ENCODE assay signal across 11 cellular contexts in the genomic region with DNA sequence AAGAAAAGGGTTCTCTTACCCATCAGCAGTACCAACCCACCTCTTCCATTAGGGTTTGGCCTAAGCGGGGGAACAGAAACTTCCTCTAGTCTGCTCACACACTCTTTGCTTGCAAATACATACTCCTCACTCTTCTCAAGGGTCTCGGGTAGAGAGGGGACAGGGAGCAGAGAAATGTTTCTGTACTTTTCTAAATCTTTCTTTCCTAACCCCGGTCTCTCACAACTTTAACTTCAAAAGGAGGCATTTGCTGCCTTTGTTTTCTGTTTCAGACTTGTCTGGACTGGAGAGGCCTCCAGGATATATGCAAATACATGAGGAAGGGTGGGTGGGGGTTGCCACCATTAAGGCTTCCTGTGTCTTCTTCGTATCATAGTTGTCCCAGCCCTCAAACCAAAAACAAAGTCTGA. TPM values are rescaled to one million over a fixed set of nuclear protein-coding genes. Genes with fewer than 3 reads are reported as not detected.
DNase-seq lines count a peak whose midpoint lies in the region; ATAC-seq and TF ChIP-seq lines count a peak whose summit lies in the region.
"Had no signal": no experiment of that assay in that cellular context is flagged by ENCODE, and none has a peak within 500 bp of the region (broad histone marks: within the 10 kb centered on the region; RNA-seq: fewer than 3 reads in every experiment).

No MANE protein-coding gene starts in this region.

- no peak overlapping the region for H2BK5ac ChIP-seq in mesenchymal stem cell (ENCODE audit: low read depth, low read length, poor library complexity, severe bottlenecking)

- no peak overlapping the region for H4K91ac ChIP-seq in mesenchymal stem cell (ENCODE audit: low read length)

- H3K18ac ChIP-seq in mesenchymal stem cell (ENCODE audit: low read depth in 1 of 2, low read length in 2 of 2), result no peak overlapping the region

- no peaks in the 10 kb centered on the region for H3K36me3 ChIP-seq in A673 (ENCODE audit: insufficient read depth, low read length, poor library complexity, severe bottlenecking)
- no peaks in the 10 kb centered on the region for H3K36me3 ChIP-seq in mesenchymal stem cell (ENCODE audit: control insufficient read depth in 1 of 2, insufficient read depth in 2 of 2, low read depth in 1 of 2, low read length in 2 of 2)

- H3K9ac ChIP-seq in mesenchymal stem cell (ENCODE audit: low read length), result no peak overlapping the region

- DNase-seq in A673 (ENCODE audit: low spot score) (no peak), MCF 10A (ENCODE audit: unreplicated experiment) (no peak), mesenchymal stem cell (no peak), Right ventricle myocardium inferior (ENCODE audit: missing footprints) (no peak), NCI-H2107 treated with DMSO at 0.1 percent for 48 hours (lab: John Stamatoyannopoulos, UW; ENCODE audit: unreplicated experiment) (no peak), NCI-H1436 (lab: John Stamatoyannopoulos, UW) (no peak)
- DNase-seq: AML-193, HCEC 1CT, NCI-H510A treated with DMSO at 0.1 percent for 48 hours had no signal

- H3K36me3 Mint-ChIP-seq in IgD-negative memory B cell (peaks cover 8% of the 10 kb centered on the region), MCF 10A (ENCODE audit: insufficient read depth, unreplicated experiment) (peaks cover 6% of the 10 kb centered on the region)

- CTCF ChIA-PET in A673 (lab: Charles Lee), result no interaction called here
- CTCF ChIA-PET in MCF 10A (lab: Yijun Ruan, JAX), result interaction anchor here (0.6 to 1.5 kb wide), 2 partner anchors 35 to 487 kb away, joined by 3 to 6 read pairs; no protein-coding TSS in a partner anchor

- H3K4me1 Mint-ChIP-seq in IgD-negative memory B cell, result peaks cover 23 to 40% (median 37%) of the 10 kb centered on the region in 3 donors
- peaks cover 26% of the 10 kb centered on the region for H3K4me1 Mint-ChIP-seq in MCF 10A (ENCODE audit: insufficient read depth, unreplicated experiment)

- TF ChIP-seq CTCF in A673 (conservative IDR thresholded peaks at IDR 0.05; ENCODE audit: low read depth, low read length) (no peak), MCF 10A (IDR thresholded peaks at IDR 0.05; ENCODE audit: unreplicated experiment) (no peak)

- H3K27ac Mint-ChIP-seq in IgD-negative memory B cell (peak overlapping the region; percentile 97 to 99 (median 98)), MCF 10A (ENCODE audit: low read depth, unreplicated experiment) (peak overlapping the region; percentile 4)

- ATAC-seq in GM19455 (IDR thresholded peaks at IDR 0.05; ENCODE audit: unreplicated experiment), result peak; percentile 70
- no peak for ATAC-seq in Right ventricle myocardium inferior

- H3K9me3 ChIP-seq in A673 (ENCODE audit: low read depth, low read length, poor library complexity, severe bottlenecking) (no peaks in the 10 kb centered on the region), mesenchymal stem cell (ENCODE audit: control insufficient read depth, low read length) (no peaks in the 10 kb centered on the region)

- no peaks in the 10 kb centered on the region for H3K79me1 ChIP-seq in mesenchymal stem cell (replicated peaks; ENCODE audit: low read length, poor library complexity, severe bottlenecking)

- no peak overlapping the region for H2BK12ac ChIP-seq in mesenchymal stem cell (ENCODE audit: low read length in 2 of 2)

- intact Hi-C loops in A673 (cut with micrococcal nuclease; ENCODE audit: unreplicated experiment) (no loop called here), MCF 10A (cut with micrococcal nuclease) (loop anchor here (5.0 kb wide), 1 partner anchor 43 kb away; the partner anchor contains the start of genes ZBED6 and ZC3H11A), Right ventricle myocardium inferior (cut with DNase I) (no loop called here)

- H3K27ac ChIP-seq in A673 (ENCODE audit: low read depth, low read length, poor library complexity, severe bottlenecking), result peak overlapping the region; percentile 40
- H3K27ac ChIP-seq in mesenchymal stem cell (ENCODE audit: low read length, poor library complexity, severe bottlenecking), result no peak overlapping the region

- H2AFZ ChIP-seq in mesenchymal stem cell (ENCODE audit: low read depth, low read length), result no peak overlapping the region

- H4K8ac ChIP-seq in mesenchymal stem cell (ENCODE audit: low read length), result no peak overlapping the region

- no peak overlapping the region for H3K4me2 ChIP-seq in mesenchymal stem cell (ENCODE audit: low read length, poor library complexity, severe bottlenecking)

- POLR2A ChIA-PET in A673 (lab: Charles Lee; ENCODE audit: low non-redundant PET), result no interaction called here
- POLR2A ChIA-PET in MCF 10A (lab: Yijun Ruan, JAX), result interaction anchor here (0.7 to 1.8 kb wide), 4 partner anchors 15 to 76 kb away, joined by 3 to 7 read pairs (median 3); no protein-coding TSS in a partner anchor

- H3K27me3 ChIP-seq in A673 (replicated peaks; ENCODE audit: insufficient read depth, low read depth, low read length, poor library complexity) (no peaks in the 10 kb centered on the region), mesenchymal stem cell (ENCODE audit: control insufficient read depth in 1 of 2, insufficient read depth in 1 of 2, low read length in 2 of 2) (no peaks in the 10 kb centered on the region)

- no peak overlapping the region for H2BK15ac ChIP-seq in mesenchymal stem cell (ENCODE audit: low read depth, poor library complexity, severe bottlenecking)

- H3K27me3 Mint-ChIP-seq in IgD-negative memory B cell, result no peaks in the 10 kb centered on the region
- H3K27me3 Mint-ChIP-seq in MCF 10A (ENCODE audit: insufficient read depth, unreplicated experiment), result no peaks in the 10 kb centered on the region

- H2BK120ac ChIP-seq in mesenchymal stem cell (ENCODE audit: low read depth, low read length), result no peak overlapping the region

- H3K4me1 ChIP-seq in A673 (ENCODE audit: insufficient read depth, low read length, poor library complexity, severe bottlenecking), result peaks cover 5% of the 10 kb centered on the region
- H3K4me1 ChIP-seq in mesenchymal stem cell (ENCODE audit: control insufficient read depth, insufficient read depth, low read depth, low read length), result peaks cover 2% of the 10 kb centered on the region

- no peak overlapping the region for H3K4ac ChIP-seq in mesenchymal stem cell (ENCODE audit: low read depth in 1 of 2, low read length in 2 of 2)

- no peak overlapping the region for H3K23ac ChIP-seq in mesenchymal stem cell (ENCODE audit: low read length in 2 of 2)

- H3K4me3 ChIP-seq in A673 (ENCODE audit: low read depth, low read length, poor library complexity, severe bottlenecking), result no peak overlapping the region
- no peak overlapping the region for H3K4me3 ChIP-seq in mesenchymal stem cell (ENCODE audit: insufficient read depth in 1 of 2, low read depth in 1 of 2, low read length in 2 of 2)

- H3K9me3 Mint-ChIP-seq in IgD-negative memory B cell, result no peaks in the 10 kb centered on the region
- H3K9me3 Mint-ChIP-seq in MCF 10A (ENCODE audit: unreplicated experiment), result no peaks in the 10 kb centered on the region

- BruUV-seq in A673 (replicated peaks; lab: Mats Ljungman, UMichigan) (no TSS peak), MCF 10A (replicated peaks; lab: Mats Ljungman, UMichigan) (no TSS peak)

- H3K4me3 Mint-ChIP-seq in IgD-negative memory B cell, result peak overlapping the region; percentile 49 to 94 (median 80)
- H3K4me3 Mint-ChIP-seq in MCF 10A (ENCODE audit: unreplicated experiment), result no peak overlapping the region

- no peak overlapping the region for H3K14ac ChIP-seq in mesenchymal stem cell (ENCODE audit: low read length in 2 of 2)

- no peak overlapping the region for H2AK5ac ChIP-seq in mesenchymal stem cell (ENCODE audit: low read length, severe bottlenecking)

- WGBS in mesenchymal stem cell, result 90% methylated on average over 2 of the region's 4 CpGs

RNA-seq across cellular contexts. Expression of gene LAX1, which starts 10.5 kb away (rescaled TPM):
- total RNA-seq in A673 (2021), result 0.26 and 0.43 TPM in 2 replicates
- 46.8 TPM for polyA plus RNA-seq in IgD-negative memory B cell
- not detected in 2 replicates for total RNA-seq in MCF 10A (2022)
- polyA plus RNA-seq in mesenchymal stem cell (2013, experiment 1 of 2), result not detected
- polyA plus RNA-seq in mesenchymal stem cell (2013, experiment 2 of 2), result 0.01 TPM
- total RNA-seq in Right ventricle myocardium inferior, result 0.22 TPM

RNA-seq across cellular contexts. Expression of gene ZBED6, which starts 41.0 kb away (rescaled TPM):
- total RNA-seq in A673 (2021) (28.5 and 29.6 TPM in 2 replicates), MCF 10A (2022) (68.2 and 69.8 TPM in 2 replicates), Right ventricle myocardium inferior (13.0 TPM)
- polyA plus RNA-seq in IgD-negative memory B cell, result 1.2 TPM
- polyA plus RNA-seq in mesenchymal stem cell (2013, experiment 1 of 2), result 18.9 TPM
- 18.6 TPM for polyA plus RNA-seq in mesenchymal stem cell (2013, experiment 2 of 2)

RNA-seq across cellular contexts. Expression of gene ZC3H11A, which starts 41.0 kb away (rescaled TPM):
- total RNA-seq in A673 (2021) (95.3 and 103 TPM in 2 replicates), MCF 10A (2022) (148 and 156 TPM in 2 replicates), Right ventricle myocardium inferior (54.4 TPM)
- polyA plus RNA-seq in IgD-negative memory B cell, result 52.7 TPM
- polyA plus RNA-seq in mesenchymal stem cell (2013, experiment 1 of 2), result 47.8 TPM
- polyA plus RNA-seq in mesenchymal stem cell (2013, experiment 2 of 2), result 44.7 TPM
